In genomic region chr6:56955171-56956155, GRCh38 we compare ENCODE assay signal across 1 cellular context.
TF ChIP-seq lines count a peak whose summit lies in the region.

No MANE protein-coding gene starts in this region.

TF ChIP-seq in HepG2, 621 proteins besides CTCF, POLR2A, EP300 and RAD21 (continued from another document and continues in another):
- TF ChIP-seq ZSCAN5A (CRISPR knock-in tag; IDR thresholded peaks at IDR 0.05; ENCODE audit: borderline replicate concordance): 0 out of 2 replicates have a peak, but pooled peaks have one; percentile 28
- 0 out of 2 replicates have a peak, but pooled peaks have one; percentile 36 for TF ChIP-seq MIXL1 (CRISPR knock-in tag; IDR thresholded peaks at IDR 0.05)
- 0 out of 2 replicates have a peak, but pooled peaks have one; percentile 36 for TF ChIP-seq ZSCAN29 (CRISPR knock-in tag; conservative IDR thresholded peaks at IDR 0.05)
- TF ChIP-seq UBTF (CRISPR knock-in tag; IDR thresholded peaks at IDR 0.05): peak; percentile 87
- TF ChIP-seq KDM3A (CRISPR knock-in tag; IDR thresholded peaks at IDR 0.05; ENCODE audit: low read depth): peak; percentile 80; the same call in 1 of the 2 replicates
- TF ChIP-seq ZNF12 (CRISPR knock-in tag; IDR thresholded peaks at IDR 0.05): peak; percentile 47; the same call in 1 of the 2 replicates
- TF ChIP-seq ZSCAN30 (CRISPR knock-in tag; IDR thresholded peaks at IDR 0.05): peak; percentile 92; the same call in 1 of the 2 replicates
- TF ChIP-seq ZNF274 (CRISPR knock-in tag; IDR thresholded peaks at IDR 0.05): peak; percentile 35; the same call in 1 of the 2 replicates
- TF ChIP-seq NCOA1 (CRISPR knock-in tag; IDR thresholded peaks at IDR 0.05): no peak
- TF ChIP-seq, protein P1, sequence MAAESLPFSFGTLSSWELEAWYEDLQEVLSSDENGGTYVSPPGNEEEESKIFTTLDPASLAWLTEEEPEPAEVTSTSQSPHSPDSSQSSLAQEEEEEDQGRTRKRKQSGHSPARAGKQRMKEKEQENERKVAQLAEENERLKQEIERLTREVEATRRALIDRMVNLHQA (CRISPR knock-in tag; IDR thresholded peaks at IDR 0.05): no peak
- TF ChIP-seq, protein P2, sequence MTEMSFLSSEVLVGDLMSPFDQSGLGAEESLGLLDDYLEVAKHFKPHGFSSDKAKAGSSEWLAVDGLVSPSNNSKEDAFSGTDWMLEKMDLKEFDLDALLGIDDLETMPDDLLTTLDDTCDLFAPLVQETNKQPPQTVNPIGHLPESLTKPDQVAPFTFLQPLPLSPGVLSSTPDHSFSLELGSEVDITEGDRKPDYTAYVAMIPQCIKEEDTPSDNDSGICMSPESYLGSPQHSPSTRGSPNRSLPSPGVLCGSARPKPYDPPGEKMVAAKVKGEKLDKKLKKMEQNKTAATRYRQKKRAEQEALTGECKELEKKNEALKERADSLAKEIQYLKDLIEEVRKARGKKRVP (CRISPR knock-in tag; IDR thresholded peaks at IDR 0.05): peak in 1 of 2 experiments; percentile 86; a peak in 2 of 4 replicates
- TF ChIP-seq BCL3 (CRISPR knock-in tag; IDR thresholded peaks at IDR 0.05): no peak
- peak; percentile 55; the same call in 1 of the 2 replicates for TF ChIP-seq ZNF564 (CRISPR knock-in tag; IDR thresholded peaks at IDR 0.05)
- no peak for TF ChIP-seq ZNF83 (CRISPR knock-in tag; IDR thresholded peaks at IDR 0.05; ENCODE audit: borderline replicate concordance)
- TF ChIP-seq, protein P3, sequence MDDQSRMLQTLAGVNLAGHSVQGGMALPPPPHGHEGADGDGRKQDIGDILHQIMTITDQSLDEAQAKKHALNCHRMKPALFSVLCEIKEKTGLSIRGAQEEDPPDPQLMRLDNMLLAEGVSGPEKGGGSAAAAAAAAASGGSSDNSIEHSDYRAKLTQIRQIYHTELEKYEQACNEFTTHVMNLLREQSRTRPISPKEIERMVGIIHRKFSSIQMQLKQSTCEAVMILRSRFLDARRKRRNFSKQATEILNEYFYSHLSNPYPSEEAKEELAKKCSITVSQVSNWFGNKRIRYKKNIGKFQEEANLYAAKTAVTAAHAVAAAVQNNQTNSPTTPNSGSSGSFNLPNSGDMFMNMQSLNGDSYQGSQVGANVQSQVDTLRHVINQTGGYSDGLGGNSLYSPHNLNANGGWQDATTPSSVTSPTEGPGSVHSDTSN (CRISPR knock-in tag; IDR thresholded peaks at IDR 0.05; ENCODE audit: borderline replicate concordance): no peak
- TF ChIP-seq PHB2 (IDR thresholded peaks at IDR 0.05; ENCODE audit: partially characterized antibody): no peak
- 0 out of 2 replicates have a peak, but pooled peaks have one; percentile 23 for TF ChIP-seq ZNF350 (CRISPR knock-in tag; IDR thresholded peaks at IDR 0.05; ENCODE audit: borderline replicate concordance, low read depth)
- TF ChIP-seq KLF13 (CRISPR knock-in tag; IDR thresholded peaks at IDR 0.05): no peak
- no peak for TF ChIP-seq GABPA (IDR thresholded peaks at IDR 0.05; ENCODE audit: low read depth, low read length)
- no peak; the same call in 1 of the 2 replicates for TF ChIP-seq GABPA (CRISPR knock-in tag; IDR thresholded peaks at IDR 0.05; ENCODE audit: low read depth)
- no peak for TF ChIP-seq ZNF530 (CRISPR knock-in tag; IDR thresholded peaks at IDR 0.05; ENCODE audit: low read depth)
- TF ChIP-seq RCOR2 (CRISPR knock-in tag; IDR thresholded peaks at IDR 0.05): peak; percentile 85; the same call in 1 of the 2 replicates
- TF ChIP-seq PHF5A (CRISPR knock-in tag; IDR thresholded peaks at IDR 0.05; ENCODE audit: low read depth, unreplicated experiment): no peak
- TF ChIP-seq KAT7 (CRISPR knock-in tag; IDR thresholded peaks at IDR 0.05; ENCODE audit: borderline replicate concordance): peak; percentile 23; the same call in 1 of the 2 replicates
- TF ChIP-seq ZNF7 (CRISPR knock-in tag; IDR thresholded peaks at IDR 0.05): 0 out of 2 replicates have a peak, but pooled peaks have one; percentile 6
- no peak for TF ChIP-seq E2F2 (CRISPR knock-in tag; IDR thresholded peaks at IDR 0.05; ENCODE audit: borderline replicate concordance)
- TF ChIP-seq MXI1 (IDR thresholded peaks at IDR 0.05; ENCODE audit: borderline replicate concordance, low read depth, low read length): peak; percentile 65; the same call in 1 of the 3 replicates
- no peak for TF ChIP-seq NFATC3 (CRISPR knock-in tag; IDR thresholded peaks at IDR 0.05)
- TF ChIP-seq SNAI1 (CRISPR knock-in tag; IDR thresholded peaks at IDR 0.05; ENCODE audit: borderline replicate concordance): 0 out of 2 replicates have a peak, but pooled peaks have one; percentile 70
- TF ChIP-seq MIER2 (CRISPR knock-in tag; IDR thresholded peaks at IDR 0.05): no peak
- TF ChIP-seq, protein P4, sequence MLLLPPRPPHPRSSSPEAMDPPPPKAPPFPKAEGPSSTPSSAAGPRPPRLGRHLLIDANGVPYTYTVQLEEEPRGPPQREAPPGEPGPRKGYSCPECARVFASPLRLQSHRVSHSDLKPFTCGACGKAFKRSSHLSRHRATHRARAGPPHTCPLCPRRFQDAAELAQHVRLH (CRISPR knock-in tag; IDR thresholded peaks at IDR 0.05; ENCODE audit: borderline replicate concordance, low read depth): peak; percentile 86
- peak; percentile 69; the same call in 1 of the 2 replicates for TF ChIP-seq ADNP (CRISPR knock-in tag; IDR thresholded peaks at IDR 0.05)
- TF ChIP-seq THYN1 (CRISPR knock-in tag; IDR thresholded peaks at IDR 0.05; ENCODE audit: borderline replicate concordance, low read depth): no peak
- TF ChIP-seq NR2F1 (CRISPR knock-in tag; IDR thresholded peaks at IDR 0.05): no peak
- TF ChIP-seq IKZF4 (CRISPR knock-in tag; IDR thresholded peaks at IDR 0.05; ENCODE audit: borderline replicate concordance, low read depth, not compliant biosample characterization): no peak
- TF ChIP-seq ZNF451 (CRISPR knock-in tag; IDR thresholded peaks at IDR 0.05): no peak
- no peak for TF ChIP-seq ZFP36L1 (CRISPR knock-in tag; IDR thresholded peaks at IDR 0.05)
- no peak for TF ChIP-seq FOSL1 (CRISPR knock-in tag; IDR thresholded peaks at IDR 0.05; ENCODE audit: borderline replicate concordance)
- TF ChIP-seq ISX (CRISPR knock-in tag; conservative IDR thresholded peaks at IDR 0.05): no peak
- 0 out of 2 replicates have a peak, but pooled peaks have one; percentile 27 for TF ChIP-seq HDAC1 (CRISPR knock-in tag; IDR thresholded peaks at IDR 0.05)
- TF ChIP-seq SUZ12 (IDR thresholded peaks at IDR 0.05; ENCODE audit: low read depth, low read length): no peak
- no peak for TF ChIP-seq GPN1 (CRISPR knock-in tag; IDR thresholded peaks at IDR 0.05; ENCODE audit: borderline replicate concordance)
- TF ChIP-seq, protein P5, sequence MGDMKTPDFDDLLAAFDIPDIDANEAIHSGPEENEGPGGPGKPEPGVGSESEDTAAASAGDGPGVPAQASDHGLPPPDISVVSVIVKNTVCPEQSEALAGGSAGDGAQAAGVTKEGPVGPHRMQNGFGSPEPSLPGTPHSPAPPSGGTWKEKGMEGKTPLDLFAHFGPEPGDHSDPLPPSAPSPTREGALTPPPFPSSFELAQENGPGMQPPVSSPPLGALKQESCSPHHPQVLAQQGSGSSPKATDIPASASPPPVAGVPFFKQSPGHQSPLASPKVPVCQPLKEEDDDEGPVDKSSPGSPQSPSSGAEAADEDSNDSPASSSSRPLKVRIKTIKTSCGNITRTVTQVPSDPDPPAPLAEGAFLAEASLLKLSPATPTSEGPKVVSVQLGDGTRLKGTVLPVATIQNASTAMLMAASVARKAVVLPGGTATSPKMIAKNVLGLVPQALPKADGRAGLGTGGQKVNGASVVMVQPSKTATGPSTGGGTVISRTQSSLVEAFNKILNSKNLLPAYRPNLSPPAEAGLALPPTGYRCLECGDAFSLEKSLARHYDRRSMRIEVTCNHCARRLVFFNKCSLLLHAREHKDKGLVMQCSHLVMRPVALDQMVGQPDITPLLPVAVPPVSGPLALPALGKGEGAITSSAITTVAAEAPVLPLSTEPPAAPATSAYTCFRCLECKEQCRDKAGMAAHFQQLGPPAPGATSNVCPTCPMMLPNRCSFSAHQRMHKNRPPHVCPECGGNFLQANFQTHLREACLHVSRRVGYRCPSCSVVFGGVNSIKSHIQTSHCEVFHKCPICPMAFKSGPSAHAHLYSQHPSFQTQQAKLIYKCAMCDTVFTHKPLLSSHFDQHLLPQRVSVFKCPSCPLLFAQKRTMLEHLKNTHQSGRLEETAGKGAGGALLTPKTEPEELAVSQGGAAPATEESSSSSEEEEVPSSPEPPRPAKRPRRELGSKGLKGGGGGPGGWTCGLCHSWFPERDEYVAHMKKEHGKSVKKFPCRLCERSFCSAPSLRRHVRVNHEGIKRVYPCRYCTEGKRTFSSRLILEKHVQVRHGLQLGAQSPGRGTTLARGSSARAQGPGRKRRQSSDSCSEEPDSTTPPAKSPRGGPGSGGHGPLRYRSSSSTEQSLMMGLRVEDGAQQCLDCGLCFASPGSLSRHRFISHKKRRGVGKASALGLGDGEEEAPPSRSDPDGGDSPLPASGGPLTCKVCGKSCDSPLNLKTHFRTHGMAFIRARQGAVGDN (CRISPR knock-in tag; IDR thresholded peaks at IDR 0.05): peak; percentile 55
- no peak for TF ChIP-seq RFXAP (CRISPR knock-in tag; IDR thresholded peaks at IDR 0.05; ENCODE audit: borderline replicate concordance)
- TF ChIP-seq GMEB1 (CRISPR knock-in tag; IDR thresholded peaks at IDR 0.05; ENCODE audit: borderline replicate concordance): no peak; the same call in 1 of the 2 replicates
- TF ChIP-seq, protein P6, sequence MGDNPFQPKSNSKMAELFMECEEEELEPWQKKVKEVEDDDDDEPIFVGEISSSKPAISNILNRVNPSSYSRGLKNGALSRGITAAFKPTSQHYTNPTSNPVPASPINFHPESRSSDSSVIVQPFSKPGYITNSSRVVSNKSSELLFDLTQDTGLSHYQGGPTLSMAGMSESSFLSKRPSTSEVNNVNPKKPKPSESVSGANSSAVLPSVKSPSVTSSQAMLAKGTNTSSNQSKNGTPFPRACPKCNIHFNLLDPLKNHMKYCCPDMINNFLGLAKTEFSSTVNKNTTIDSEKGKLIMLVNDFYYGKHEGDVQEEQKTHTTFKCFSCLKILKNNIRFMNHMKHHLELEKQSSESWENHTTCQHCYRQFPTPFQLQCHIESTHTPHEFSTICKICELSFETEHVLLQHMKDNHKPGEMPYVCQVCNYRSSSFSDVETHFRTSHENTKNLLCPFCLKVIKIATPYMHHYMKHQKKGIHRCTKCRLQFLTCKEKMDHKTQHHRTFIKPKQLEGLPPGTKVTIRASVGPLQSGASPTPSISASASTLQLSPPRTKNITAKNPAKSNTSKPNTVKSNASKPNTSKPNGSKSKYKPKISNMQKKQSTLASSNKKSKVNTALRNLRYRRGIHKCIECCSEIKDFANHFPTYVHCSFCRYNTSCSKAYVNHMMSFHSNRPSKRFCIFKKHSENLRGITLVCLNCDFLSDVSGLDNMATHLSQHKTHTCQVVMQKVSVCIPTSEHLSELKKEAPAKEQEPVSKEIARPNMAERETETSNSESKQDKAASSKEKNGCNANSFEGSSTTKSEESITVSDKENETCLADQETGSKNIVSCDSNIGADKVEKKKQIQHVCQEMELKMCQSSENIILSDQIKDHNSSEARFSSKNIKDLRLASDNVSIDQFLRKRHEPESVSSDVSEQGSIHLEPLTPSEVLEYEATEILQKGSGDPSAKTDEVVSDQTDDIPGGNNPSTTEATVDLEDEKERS (CRISPR knock-in tag; IDR thresholded peaks at IDR 0.05): 0 out of 2 replicates have a peak, but pooled peaks have one; percentile 33
